9 cellular contexts compared by ENCODE assay signal in the genomic region with DNA sequence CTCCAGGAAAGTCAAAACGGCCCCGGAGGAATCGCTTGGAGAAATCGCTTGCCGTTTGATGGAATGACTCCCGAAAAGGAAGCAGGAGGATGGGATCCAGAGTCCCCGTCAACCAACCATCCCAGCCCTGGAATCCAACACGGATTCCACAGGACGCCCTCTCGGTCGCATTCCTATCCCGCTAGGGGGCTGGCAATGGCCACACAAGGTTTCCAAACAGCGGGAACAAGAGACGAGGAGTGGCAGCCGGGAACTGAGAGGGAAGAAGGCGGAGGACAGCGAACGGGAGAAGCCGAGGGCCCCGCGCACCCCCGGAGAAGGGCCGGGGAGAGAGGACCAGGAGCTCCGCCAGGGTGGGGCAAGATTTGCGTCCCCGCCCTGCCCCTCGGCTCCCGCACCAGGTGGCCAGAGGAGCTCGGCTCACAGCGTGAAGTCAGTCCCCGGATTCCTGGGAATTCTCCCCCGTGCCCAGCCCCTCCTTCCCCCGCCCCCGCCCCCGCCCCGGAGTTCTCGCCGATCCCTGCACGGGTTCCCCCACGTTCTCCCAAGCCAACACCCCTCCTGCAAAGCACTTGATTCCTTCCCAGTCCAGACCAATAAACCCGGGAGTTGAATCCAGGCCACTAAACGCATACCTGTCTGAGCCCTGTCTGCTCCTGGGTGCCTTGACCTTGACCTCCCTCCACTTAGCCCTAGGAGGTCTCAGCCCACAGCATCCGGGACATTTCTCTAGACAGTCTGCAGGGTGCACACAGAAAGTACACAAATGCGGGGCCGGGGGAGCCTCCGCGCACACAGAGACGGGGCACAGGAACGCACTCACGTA. TPM values are rescaled to one million over a fixed set of nuclear protein-coding genes. Genes with fewer than 3 reads are reported as not detected.
DNase-seq lines count a peak whose midpoint lies in the region; ATAC-seq and TF ChIP-seq lines count a peak whose summit lies in the region.
"Had no signal": no experiment of that assay in that cellular context is flagged by ENCODE, and none has a peak within 500 bp of the region (broad histone marks: within the 10 kb centered on the region; RNA-seq: fewer than 3 reads in every experiment).

No MANE protein-coding gene starts in this region.

- WGBS in heart left ventricle, 4 donors: 4 to 28% (median 16%) methylated on average over 39 to 50 of the region's 50 CpGs

- H3K27ac ChIP-seq in heart left ventricle: peak overlapping the region in 3 of 12 donors; percentile 9 to 68 (median 56)
- no peak overlapping the region for H3K27ac ChIP-seq in vagina

- TF ChIP-seq POLR2A in heart left ventricle (IDR thresholded peaks at IDR 0.05) (no peak), vagina (IDR thresholded peaks at IDR 0.05) (no peak)

- H3K27me3 ChIP-seq in heart left ventricle (peaks cover 0 to 81% (median 0%) of the 10 kb centered on the region in 9 donors), vagina (no peaks in the 10 kb centered on the region)

- intact Hi-C loops in heart left ventricle (cut with DNase I) (loop anchor here in 1 of 10 donors (5.0 kb wide), 2 partner anchors 58 to 73 kb away; a partner anchor contains a TSS), cardiac septum (cut with DNase I) (no loop called here), vagina (cut with DNase I) (no loop called here)

- H3K4me3 Mint-ChIP-seq in naive thymus-derived CD8-positive, alpha-beta T cell: peak overlapping the region; percentile 56 to 81 (median 68)

- peaks cover 0 to 11% (median 0%) of the 10 kb centered on the region in 5 donors for H3K27me3 Mint-ChIP-seq in naive thymus-derived CD8-positive, alpha-beta T cell

- peak in 2 of 4 donors; percentile 11 to 40 for ATAC-seq in heart left ventricle
- ATAC-seq in naive thymus-derived CD8-positive, alpha-beta T cell: peak; percentile 36 to 50

- TF ChIP-seq CTCF in heart left ventricle (IDR thresholded peaks at IDR 0.05) (peak in 1 of 12 donors; percentile 22), choroid plexus epithelial cell (conservative IDR thresholded peaks at IDR 0.05; ENCODE audit: low read depth, low read length) (no peak), vagina (IDR thresholded peaks at IDR 0.05) (no peak)

- no peaks in the 10 kb centered on the region for H3K36me3 ChIP-seq in heart left ventricle
- no peaks in the 10 kb centered on the region for H3K36me3 ChIP-seq in vagina

- H3K4me3 ChIP-seq in heart left ventricle: peak overlapping the region; percentile 19 to 59 (median 49)
- peak overlapping the region; percentile 36 for H3K4me3 ChIP-seq in choroid plexus epithelial cell (ENCODE audit: low read depth, low read length)
- peak overlapping the region; percentile 42 to 54 for H3K4me3 ChIP-seq in vagina

- POLR2A ChIA-PET in naive thymus-derived CD8-positive, alpha-beta T cell (lab: Charles Lee): no interaction called here

- DNase-seq in heart left ventricle: no peak
- no peak for DNase-seq in cardiac septum (ENCODE audit: low spot score)
- peak; percentile 3 for DNase-seq in choroid plexus epithelial cell (ENCODE audit: low read depth)
- DNase-seq in naive thymus-derived CD8-positive, alpha-beta T cell: peak in 1 of 10 donors; percentile 20
- DNase-seq in vagina (ENCODE audit: extremely low spot score in 2 of 2): no peak
- DNase-seq in occipital lobe (lab: John Stamatoyannopoulos, UW): no peak
- no peak for DNase-seq in GM19240 (ENCODE audit: insufficient read length, low spot score)
- DNase-seq in GDM1 (lab: John Stamatoyannopoulos, UW): no peak
- DNase-seq: midbrain had no signal

- no peaks in the 10 kb centered on the region for H3K9me3 ChIP-seq in heart left ventricle
- no peaks in the 10 kb centered on the region for H3K9me3 ChIP-seq in vagina

- H3K4me1 Mint-ChIP-seq in naive thymus-derived CD8-positive, alpha-beta T cell: peaks cover 4 to 27% (median 15%) of the 10 kb centered on the region in 4 donors

- H3K36me3 Mint-ChIP-seq in naive thymus-derived CD8-positive, alpha-beta T cell: no peaks in the 10 kb centered on the region

- H3K9me3 Mint-ChIP-seq in naive thymus-derived CD8-positive, alpha-beta T cell: no peaks in the 10 kb centered on the region

- H3K4me1 ChIP-seq in heart left ventricle (peaks cover 0 to 23% (median 0%) of the 10 kb centered on the region in 12 donors), vagina (peaks cover 14% of the 10 kb centered on the region)

- peak overlapping the region in 3 of 10 donors; percentile 21 to 72 (median 66) for H3K27ac Mint-ChIP-seq in naive thymus-derived CD8-positive, alpha-beta T cell

RNA-seq across cellular contexts. Expression of a gene that starts 1.4 kb away (rescaled TPM):
- total RNA-seq in heart left ventricle: 1 to 10 TPM; 1.7 to 4.0 (median 2.4) TPM
- polyA plus RNA-seq in heart left ventricle: 1 to 10 TPM; 1.7 to 2.4 TPM
- 4.1 TPM for total RNA-seq in cardiac septum
- under 1 TPM; 0.31 to 0.66 TPM for total RNA-seq in naive thymus-derived CD8-positive, alpha-beta T cell
- polyA plus RNA-seq in naive thymus-derived CD8-positive, alpha-beta T cell: 1 to 10 TPM in 1 of 3 donors, under 1 TPM in 1, not detected in 1; 0.41 to 1.5 TPM
- 10.3 TPM for total RNA-seq in vagina
- total RNA-seq in occipital lobe: 148 TPM

RNA-seq across cellular contexts. Expression of a gene that starts 34.5 kb away (rescaled TPM):
- total RNA-seq in heart left ventricle (100 to 1,000 TPM; 119 to 225 (median 135) TPM), cardiac septum (140 TPM), vagina (250 TPM), occipital lobe (78.9 TPM)
- 100 to 1,000 TPM; 306 to 307 TPM for polyA plus RNA-seq in heart left ventricle
- total RNA-seq in naive thymus-derived CD8-positive, alpha-beta T cell: 100 to 1,000 TPM; 120 to 128 TPM
- 100 to 1,000 TPM; 389 to 522 (median 451) TPM for polyA plus RNA-seq in naive thymus-derived CD8-positive, alpha-beta T cell

RNA-seq across cellular contexts. Expression of a gene that starts 34.8 kb away (rescaled TPM):
- 100 to 1,000 TPM in 2 of 9 donors, 10 to 100 TPM in 7; 58.1 to 162 (median 71.2) TPM for total RNA-seq in heart left ventricle
- 10 to 100 TPM; 76.5 to 78.6 TPM for polyA plus RNA-seq in heart left ventricle
- 68.5 TPM for total RNA-seq in cardiac septum
- 10 to 100 TPM; 47.7 to 51.2 TPM for total RNA-seq in naive thymus-derived CD8-positive, alpha-beta T cell
- polyA plus RNA-seq in naive thymus-derived CD8-positive, alpha-beta T cell: 100 to 1,000 TPM in 2 of 3 donors, 10 to 100 TPM in 1; 71.9 to 109 (median 100) TPM
- total RNA-seq in vagina: 118 TPM
- 29.0 TPM for total RNA-seq in occipital lobe

RNA-seq across cellular contexts. Expression of a gene that starts 48.1 kb away (rescaled TPM):
- 10 to 100 TPM; 31.9 to 49.7 (median 38.9) TPM for total RNA-seq in heart left ventricle
- 10 to 100 TPM in 1 of 2 donors, 1 to 10 TPM in 1; 8.8 to 39.8 TPM for polyA plus RNA-seq in heart left ventricle
- total RNA-seq in cardiac septum: 54.7 TPM
- total RNA-seq in naive thymus-derived CD8-positive, alpha-beta T cell: not detected
- polyA plus RNA-seq in naive thymus-derived CD8-positive, alpha-beta T cell: not detected
- total RNA-seq in vagina: 0.25 TPM
- 0.16 TPM for total RNA-seq in occipital lobe

RNA-seq across cellular contexts. Expression of a gene that starts 57.0 kb away (rescaled TPM):
- total RNA-seq in heart left ventricle (10 to 100 TPM in 1 of 9 donors, 1 to 10 TPM in 7, under 1 TPM in 1; 0.99 to 11.0 (median 3.1) TPM), cardiac septum (1.5 TPM), vagina (9.6 TPM), occipital lobe (98.1 TPM)
- 1 to 10 TPM; 1.3 to 1.8 TPM for polyA plus RNA-seq in heart left ventricle
- total RNA-seq in naive thymus-derived CD8-positive, alpha-beta T cell: under 1 TPM; 0.16 to 0.23 TPM
- not detected for polyA plus RNA-seq in naive thymus-derived CD8-positive, alpha-beta T cell

Comparison
In these comparisons a context has a peak if more than half of its experiments do, and no peak if none do; other contexts are left out.
1. RNA of a gene that starts 1.4 kb away (total RNA-seq): 148 TPM in occipital lobe (single experiment); 10.3 TPM in vagina (single experiment), 4.1 TPM in cardiac septum (single experiment), 1.7 to 4.0 TPM in heart left ventricle and 0.31 to 0.66 TPM in naive thymus-derived CD8-positive, alpha-beta T cell; every median in the first group is over 10 times any median in the second.
2. Peak in every context shown above with its lines, with median percentiles within 50 percentile points of each other: H3K4me3 ChIP-seq.